ENCODE assay signal across 1 cellular context in the genomic region with DNA sequence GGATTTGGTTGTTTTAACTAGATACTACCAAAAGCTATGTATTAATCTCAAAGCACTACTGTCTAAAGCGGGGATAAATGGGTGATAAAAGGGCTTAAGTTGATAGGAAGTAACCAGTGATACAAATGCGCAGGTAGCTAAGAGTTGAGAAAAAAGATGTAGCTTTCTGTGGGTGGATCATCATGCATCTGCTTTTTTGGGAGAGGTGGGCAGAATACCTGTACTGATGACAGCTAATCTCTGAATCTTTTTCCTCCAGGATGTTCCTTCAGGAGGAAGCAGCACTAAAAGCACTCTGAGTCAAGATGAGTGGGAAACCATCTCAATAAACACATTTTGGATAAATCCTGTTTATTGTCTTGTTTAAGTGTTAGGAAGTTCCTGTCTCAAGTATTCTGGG.
TF ChIP-seq lines count a peak whose summit lies in the region.

No MANE protein-coding gene starts in this region.

TF ChIP-seq in GM12878, 131 proteins besides CTCF, POLR2A, EP300 and RAD21:
- TF ChIP-seq CREB1 (IDR thresholded peaks at IDR 0.05; ENCODE audit: low read depth): 0 out of 2 replicates have a peak, but pooled peaks have one; percentile 4
- TF ChIP-seq, protein P1, sequence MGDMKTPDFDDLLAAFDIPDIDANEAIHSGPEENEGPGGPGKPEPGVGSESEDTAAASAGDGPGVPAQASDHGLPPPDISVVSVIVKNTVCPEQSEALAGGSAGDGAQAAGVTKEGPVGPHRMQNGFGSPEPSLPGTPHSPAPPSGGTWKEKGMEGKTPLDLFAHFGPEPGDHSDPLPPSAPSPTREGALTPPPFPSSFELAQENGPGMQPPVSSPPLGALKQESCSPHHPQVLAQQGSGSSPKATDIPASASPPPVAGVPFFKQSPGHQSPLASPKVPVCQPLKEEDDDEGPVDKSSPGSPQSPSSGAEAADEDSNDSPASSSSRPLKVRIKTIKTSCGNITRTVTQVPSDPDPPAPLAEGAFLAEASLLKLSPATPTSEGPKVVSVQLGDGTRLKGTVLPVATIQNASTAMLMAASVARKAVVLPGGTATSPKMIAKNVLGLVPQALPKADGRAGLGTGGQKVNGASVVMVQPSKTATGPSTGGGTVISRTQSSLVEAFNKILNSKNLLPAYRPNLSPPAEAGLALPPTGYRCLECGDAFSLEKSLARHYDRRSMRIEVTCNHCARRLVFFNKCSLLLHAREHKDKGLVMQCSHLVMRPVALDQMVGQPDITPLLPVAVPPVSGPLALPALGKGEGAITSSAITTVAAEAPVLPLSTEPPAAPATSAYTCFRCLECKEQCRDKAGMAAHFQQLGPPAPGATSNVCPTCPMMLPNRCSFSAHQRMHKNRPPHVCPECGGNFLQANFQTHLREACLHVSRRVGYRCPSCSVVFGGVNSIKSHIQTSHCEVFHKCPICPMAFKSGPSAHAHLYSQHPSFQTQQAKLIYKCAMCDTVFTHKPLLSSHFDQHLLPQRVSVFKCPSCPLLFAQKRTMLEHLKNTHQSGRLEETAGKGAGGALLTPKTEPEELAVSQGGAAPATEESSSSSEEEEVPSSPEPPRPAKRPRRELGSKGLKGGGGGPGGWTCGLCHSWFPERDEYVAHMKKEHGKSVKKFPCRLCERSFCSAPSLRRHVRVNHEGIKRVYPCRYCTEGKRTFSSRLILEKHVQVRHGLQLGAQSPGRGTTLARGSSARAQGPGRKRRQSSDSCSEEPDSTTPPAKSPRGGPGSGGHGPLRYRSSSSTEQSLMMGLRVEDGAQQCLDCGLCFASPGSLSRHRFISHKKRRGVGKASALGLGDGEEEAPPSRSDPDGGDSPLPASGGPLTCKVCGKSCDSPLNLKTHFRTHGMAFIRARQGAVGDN (IDR thresholded peaks at IDR 0.05): no peak
